26 cellular contexts compared by ENCODE assay signal in the genomic region with DNA sequence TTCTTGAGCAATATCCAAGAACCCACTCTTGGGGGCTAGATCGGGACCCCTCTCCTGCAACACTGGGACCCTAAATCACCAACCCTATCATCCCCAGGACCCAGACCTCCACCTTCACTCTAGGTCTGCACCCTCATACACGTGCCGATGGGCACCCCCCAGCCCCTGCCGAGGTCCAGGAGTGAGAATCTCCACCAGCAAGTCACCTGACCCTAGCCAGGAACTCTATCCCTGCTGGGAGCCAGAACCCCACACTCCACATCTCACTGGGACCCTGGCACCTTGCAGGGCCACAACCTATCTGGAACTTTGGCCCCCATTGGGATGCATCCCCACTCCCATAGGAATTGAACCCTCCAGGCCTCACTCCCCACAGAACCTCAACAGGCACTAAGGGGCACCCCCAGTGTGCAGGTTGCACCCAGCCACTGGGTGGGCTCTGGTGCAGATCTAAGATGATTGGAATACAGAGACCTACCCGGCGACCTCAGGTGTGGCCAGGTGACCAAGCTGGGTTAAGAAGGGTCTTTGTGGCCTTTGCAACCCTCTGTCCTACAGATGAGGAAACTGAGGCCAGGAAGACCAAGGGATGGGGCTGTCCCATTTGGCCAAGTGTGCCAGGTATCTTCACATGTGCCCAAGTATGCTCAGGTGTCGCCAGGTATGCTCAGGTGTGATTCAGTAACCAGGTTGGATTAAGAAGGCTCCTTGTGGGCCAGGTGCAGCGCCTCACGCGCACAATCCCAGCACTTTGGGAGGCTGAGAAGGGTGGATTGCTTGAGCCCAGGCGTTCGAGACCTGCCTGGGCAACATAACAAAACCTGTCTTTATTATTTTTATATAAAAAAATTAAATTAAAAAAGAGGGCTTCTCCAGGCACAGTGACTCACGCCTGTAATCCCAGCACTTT. TPM values are rescaled to one million over a fixed set of nuclear protein-coding genes. Genes with fewer than 3 reads are reported as not detected.
DNase-seq lines count a peak whose midpoint lies in the region; ATAC-seq and TF ChIP-seq lines count a peak whose summit lies in the region.
"Had no signal": no experiment of that assay in that cellular context is flagged by ENCODE, and none has a peak within 500 bp of the region (broad histone marks: within the 10 kb centered on the region; RNA-seq: fewer than 3 reads in every experiment).

No MANE protein-coding gene starts in this region.

- no peaks in the 10 kb centered on the region for H3K27me3 Mint-ChIP-seq in activated T-helper 2 cell treated with anti-CD3 and anti-CD28 coated beads, Interferon-gamma antibody, Interleukin-2, Interleukin-4, amounts not matched to agents 10 μg/mL and 5 μg/mL and 100 μg/mL, durations not matched to agents 14 hours and 24 hours and 36 hours (ENCODE audit: low read depth)
- H3K27me3 Mint-ChIP-seq in naive B cell, result no peaks in the 10 kb centered on the region

- H3K27ac Mint-ChIP-seq in activated T-helper 2 cell treated with anti-CD3 and anti-CD28 coated beads, Interferon-gamma antibody, Interleukin-2, Interleukin-4, amounts not matched to agents 10 μg/mL and 5 μg/mL and 100 μg/mL, durations not matched to agents 14 hours and 24 hours and 36 hours, result no peak overlapping the region
- H3K27ac Mint-ChIP-seq in naive B cell, result peak overlapping the region in 4 of 6 donors; percentile 3 to 91 (median 44)
- H3K27ac Mint-ChIP-seq: activated T-cell treated with anti-CD3 and anti-CD28 coated beads, Interleukin-2, amount 50 U/mL, for 72 hours; stimulated activated effector memory CD8-positive, alpha-beta T cell treated with anti-CD3 and anti-CD28 coated beads, Interleukin-12 subunit alpha, Interleukin-12 subunit beta, amount 100 ng/mL, for 72 hours had no signal

- no peak overlapping the region for H3K4me3 ChIP-seq in sigmoid colon
- H3K4me3 ChIP-seq: BLaER1 treated with 17β-estradiol and CSF1 and Interleukin-3, amounts not matched to agents 10 nM and 100 nM; gastroesophageal sphincter; prostate gland; uterus had no signal

- H3K9me3 ChIP-seq in sigmoid colon, result no peaks in the 10 kb centered on the region
- H3K9me3 ChIP-seq: BLaER1 treated with 17β-estradiol and CSF1 and Interleukin-3, amounts not matched to agents 10 nM and 100 nM; gastroesophageal sphincter; prostate gland; SK-N-SH; uterus had no signal

- H3K4me1 ChIP-seq in sigmoid colon, result peaks cover 0 to 14% (median 10%) of the 10 kb centered on the region in 4 donors
- H3K4me1 ChIP-seq: prostate gland, uterus had no signal

- DNase-seq in activated effector memory CD4-positive, alpha-beta T cell treated with anti-CD3 and anti-CD28 coated beads, Interleukin-2, amount 50 U/mL, for 16 hours, result peak; percentile 50
- DNase-seq in activated effector memory CD4-positive, alpha-beta T cell treated with Interleukin-2 at 50 U/mL for 16 hours, result no peak
- no peak for DNase-seq in activated T-helper 2 cell treated with anti-CD3 and anti-CD28 coated beads, Interferon-gamma antibody, Interleukin-2, Interleukin-4, amounts not matched to agents 10 μg/mL and 5 μg/mL and 100 μg/mL, durations not matched to agents 14 hours and 24 hours and 36 hours (ENCODE audit: low spot score)
- DNase-seq in naive B cell (no peak), sigmoid colon (peak; percentile 27), DMS153 (lab: John Stamatoyannopoulos, UW) (no peak), HT-29 (ENCODE audit: low spot score) (no peak)
- DNase-seq in stimulated activated CD4-positive, alpha-beta T cell treated with anti-CD3 and anti-CD28 coated beads, Interleukin-15, amount 100 ng/mL, for 24 hours, result no peak
- DNase-seq: ACHN; activated T-cell treated with anti-CD3 and anti-CD28 coated beads, Interleukin-2, amount 50 U/mL, for 72 hours; DMS 273 treated with DMSO at 0.1 percent for 48 hours; endodermal cell; kidney; MV-4-11; NCI-H1694 treated with DMSO at 0.1 percent for 48 hours; NCI-H526 treated with DMSO at 0.1 percent for 48 hours; RPMI8226; SK-N-SH; stimulated activated CD4-positive, alpha-beta T cell treated with anti-CD3 and anti-CD28 coated beads, Interleukin-1b, Interleukin-23, amount 100 ng/mL, for 48 hours; uterus had no signal

- no peaks in the 10 kb centered on the region for H3K9me3 Mint-ChIP-seq in activated T-helper 2 cell treated with anti-CD3 and anti-CD28 coated beads, Interferon-gamma antibody, Interleukin-2, Interleukin-4, amounts not matched to agents 10 μg/mL and 5 μg/mL and 100 μg/mL, durations not matched to agents 14 hours and 24 hours and 36 hours
- no peaks in the 10 kb centered on the region for H3K9me3 Mint-ChIP-seq in naive B cell
- H3K9me3 Mint-ChIP-seq: activated T-cell treated with anti-CD3 and anti-CD28 coated beads, Interleukin-2, amount 50 U/mL, for 72 hours; endodermal cell; stimulated activated effector memory CD8-positive, alpha-beta T cell treated with anti-CD3 and anti-CD28 coated beads, Interleukin-12 subunit alpha, Interleukin-12 subunit beta, amount 100 ng/mL, for 72 hours; T-helper 2 cell treated with Interferon-gamma antibody and Interleukin-4, amounts not matched to agents 5 μg/mL and 100 μg/mL, for 36 hours had no signal

- TF ChIP-seq EP300 in sigmoid colon (IDR thresholded peaks at IDR 0.05), result no peak

- H3K36me3 ChIP-seq in sigmoid colon, result no peaks in the 10 kb centered on the region
- H3K36me3 ChIP-seq: BLaER1 treated with 17β-estradiol and CSF1 and Interleukin-3, amounts not matched to agents 10 nM and 100 nM; gastroesophageal sphincter; prostate gland; uterus had no signal

- no peak for TF ChIP-seq CTCF in sigmoid colon (IDR thresholded peaks at IDR 0.05)

- H3K27ac ChIP-seq in sigmoid colon, result no peak overlapping the region
- H3K27ac ChIP-seq: BLaER1 treated with 17β-estradiol and CSF1 and Interleukin-3, amounts not matched to agents 10 nM and 100 nM; gastroesophageal sphincter; KMS-11; prostate gland; uterus had no signal

- peak overlapping the region; percentile 1 for H3K4me3 Mint-ChIP-seq in activated T-helper 2 cell treated with anti-CD3 and anti-CD28 coated beads, Interferon-gamma antibody, Interleukin-2, Interleukin-4, amounts not matched to agents 10 μg/mL and 5 μg/mL and 100 μg/mL, durations not matched to agents 14 hours and 24 hours and 36 hours (ENCODE audit: low read depth)
- H3K4me3 Mint-ChIP-seq in naive B cell, result peak overlapping the region in 4 of 8 donors; percentile 32 to 75 (median 52)
- H3K4me3 Mint-ChIP-seq: activated T-cell treated with anti-CD3 and anti-CD28 coated beads, Interleukin-2, amount 50 U/mL, for 72 hours; endodermal cell; stimulated activated effector memory CD8-positive, alpha-beta T cell treated with anti-CD3 and anti-CD28 coated beads, Interleukin-12 subunit alpha, Interleukin-12 subunit beta, amount 100 ng/mL, for 72 hours; T-helper 2 cell treated with Interferon-gamma antibody and Interleukin-4, amounts not matched to agents 5 μg/mL and 100 μg/mL, for 36 hours had no signal

- ATAC-seq in naive B cell (ENCODE audit: low read depth in 2 of 2), result no peak
- ATAC-seq: activated T-cell treated with anti-CD3 and anti-CD28 coated beads, Interleukin-2, amount 50 U/mL, for 72 hours; gastroesophageal sphincter; stimulated activated effector memory CD8-positive, alpha-beta T cell treated with anti-CD3 and anti-CD28 coated beads, Interleukin-12 subunit alpha, Interleukin-12 subunit beta, amount 100 ng/mL, for 72 hours had no signal

- peaks cover 3% of the 10 kb centered on the region for H3K36me3 Mint-ChIP-seq in activated T-helper 2 cell treated with anti-CD3 and anti-CD28 coated beads, Interferon-gamma antibody, Interleukin-2, Interleukin-4, amounts not matched to agents 10 μg/mL and 5 μg/mL and 100 μg/mL, durations not matched to agents 14 hours and 24 hours and 36 hours (ENCODE audit: low read depth)
- no peaks in the 10 kb centered on the region for H3K36me3 Mint-ChIP-seq in naive B cell

- H3K4me1 Mint-ChIP-seq in activated T-helper 2 cell treated with anti-CD3 and anti-CD28 coated beads, Interferon-gamma antibody, Interleukin-2, Interleukin-4, amounts not matched to agents 10 μg/mL and 5 μg/mL and 100 μg/mL, durations not matched to agents 14 hours and 24 hours and 36 hours (ENCODE audit: low read depth), result peaks cover 10% of the 10 kb centered on the region
- peaks cover 13 to 34% (median 23%) of the 10 kb centered on the region in 3 donors for H3K4me1 Mint-ChIP-seq in naive B cell

- H3K27me3 ChIP-seq in sigmoid colon, result no peaks in the 10 kb centered on the region
- H3K27me3 ChIP-seq: BLaER1 treated with 17β-estradiol and CSF1 and Interleukin-3, amounts not matched to agents 10 nM and 100 nM; gastroesophageal sphincter; uterus had no signal

- TF ChIP-seq POLR2A in sigmoid colon (IDR thresholded peaks at IDR 0.05), result no peak

- intact Hi-C loops in activated T-helper 2 cell treated with anti-CD3 and anti-CD28 coated beads, Interferon-gamma antibody, Interleukin-2, Interleukin-4, amounts not matched to agents 10 μg/mL and 5 μg/mL and 100 μg/mL, durations not matched to agents 14 hours and 24 hours and 36 hours (cut with micrococcal nuclease), result loop anchor here (10.0 kb wide), 3 partner anchors 101 to 1049 kb away; partner anchors contain the start of gene ASMTL
- intact Hi-C loops in sigmoid colon (cut with DNase I), result loop anchor here (5.0 kb wide), 2 partner anchors 88 to 912 kb away; partner anchors contain the start of gene AKAP17A

- 93 to 97% methylated on average over 13 of the region's 13 CpGs for WGBS in sigmoid colon, 2 donors

RNA-seq across cellular contexts. Expression of gene DHRSX, which starts 3.1 kb away (rescaled TPM):
- total RNA-seq in activated T-helper 2 cell treated with anti-CD3 and anti-CD28 coated beads, Interferon-gamma antibody, Interleukin-2, Interleukin-4, amounts not matched to agents 10 μg/mL and 5 μg/mL and 100 μg/mL, durations not matched to agents 14 hours and 24 hours and 36 hours, result 26.1 and 26.4 TPM in 2 replicates
- polyA plus RNA-seq in naive B cell (ENCODE audit: low read depth in 6 of 6) (10 to 100 TPM; 20.9 to 33.3 (median 28.4) TPM), sigmoid colon (10 to 100 TPM; 12.5 to 16.8 (median 16.2) TPM)
- total RNA-seq in sigmoid colon, result 10 to 100 TPM; 12.5 to 25.2 (median 15.1) TPM
- total RNA-seq in HT-29 (2014; rRNA removed; shearing (Covaris generic)), result 14.8 and 15.0 TPM in 2 replicates

RNA-seq across cellular contexts. Expression of gene ZBED1, which starts 3.1 kb away (rescaled TPM):
- total RNA-seq in activated T-helper 2 cell treated with anti-CD3 and anti-CD28 coated beads, Interferon-gamma antibody, Interleukin-2, Interleukin-4, amounts not matched to agents 10 μg/mL and 5 μg/mL and 100 μg/mL, durations not matched to agents 14 hours and 24 hours and 36 hours, result 37.3 and 43.1 TPM in 2 replicates
- polyA plus RNA-seq in naive B cell (ENCODE audit: low read depth in 6 of 6) (10 to 100 TPM; 25.6 to 82.8 (median 56.4) TPM), sigmoid colon (10 to 100 TPM; 24.6 to 30.6 (median 29.4) TPM)
- 10 to 100 TPM; 25.8 to 35.6 (median 27.6) TPM for total RNA-seq in sigmoid colon
- total RNA-seq in HT-29 (2014; rRNA removed; shearing (Covaris generic)), result 19.8 and 21.9 TPM in 2 replicates

Comparison
In these comparisons a context has a peak if more than half of its experiments do, and no peak if none do; other contexts are left out.
1. DNase-seq: peak in activated effector memory CD4-positive, alpha-beta T cell treated with anti-CD3 and anti-CD28 coated beads, Interleukin-2, amount 50 U/mL, for 16 hours (single experiment) and sigmoid colon (single experiment); none in activated effector memory CD4-positive, alpha-beta T cell treated with Interleukin-2 at 50 U/mL for 16 hours (single experiment), activated T-helper 2 cell treated with anti-CD3 and anti-CD28 coated beads, Interferon-gamma antibody, Interleukin-2, Interleukin-4, amounts not matched to agents 10 μg/mL and 5 μg/mL and 100 μg/mL, durations not matched to agents 14 hours and 24 hours and 36 hours (single experiment), naive B cell (single experiment), DMS153 (single experiment), stimulated activated CD4-positive, alpha-beta T cell treated with anti-CD3 and anti-CD28 coated beads, Interleukin-15, amount 100 ng/mL, for 24 hours (single experiment) and HT-29 (single experiment).